Comparison of ENCODE assay signal across 2 cellular contexts in genomic region chr11:125376117-125376516, GRCh38.
TF ChIP-seq lines count a peak whose summit lies in the region.

No MANE protein-coding gene starts in this region.

TF ChIP-seq in IMR-90, 13 proteins besides CTCF, POLR2A, EP300 and RAD21 (continued from another document):
- TF ChIP-seq USF2 (IDR thresholded peaks at IDR 0.05; ENCODE audit: low read depth, low read length), result no peak
- no peak for TF ChIP-seq CHD1 (IDR thresholded peaks at IDR 0.05; ENCODE audit: low read depth, low read length)
- TF ChIP-seq ELK1 (IDR thresholded peaks at IDR 0.05; ENCODE audit: borderline replicate concordance, low read depth, low read length), result no peak

TF ChIP-seq in SK-N-SH, 30 proteins besides CTCF, POLR2A, EP300 and RAD21 (continued from another document):
- TF ChIP-seq, protein P1, sequence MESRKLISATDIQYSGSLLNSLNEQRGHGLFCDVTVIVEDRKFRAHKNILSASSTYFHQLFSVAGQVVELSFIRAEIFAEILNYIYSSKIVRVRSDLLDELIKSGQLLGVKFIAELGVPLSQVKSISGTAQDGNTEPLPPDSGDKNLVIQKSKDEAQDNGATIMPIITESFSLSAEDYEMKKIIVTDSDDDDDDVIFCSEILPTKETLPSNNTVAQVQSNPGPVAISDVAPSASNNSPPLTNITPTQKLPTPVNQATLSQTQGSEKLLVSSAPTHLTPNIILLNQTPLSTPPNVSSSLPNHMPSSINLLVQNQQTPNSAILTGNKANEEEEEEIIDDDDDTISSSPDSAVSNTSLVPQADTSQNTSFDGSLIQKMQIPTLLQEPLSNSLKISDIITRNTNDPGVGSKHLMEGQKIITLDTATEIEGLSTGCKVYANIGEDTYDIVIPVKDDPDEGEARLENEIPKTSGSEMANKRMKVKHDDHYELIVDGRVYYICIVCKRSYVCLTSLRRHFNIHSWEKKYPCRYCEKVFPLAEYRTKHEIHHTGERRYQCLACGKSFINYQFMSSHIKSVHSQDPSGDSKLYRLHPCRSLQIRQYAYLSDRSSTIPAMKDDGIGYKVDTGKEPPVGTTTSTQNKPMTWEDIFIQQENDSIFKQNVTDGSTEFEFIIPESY (IDR thresholded peaks at IDR 0.05; ENCODE audit: borderline replicate concordance, low read depth), result no peak
- no peak for TF ChIP-seq EZH2phosphoT487 (IDR thresholded peaks at IDR 0.05; ENCODE audit: borderline replicate concordance, low read depth)
- no peak for TF ChIP-seq FOXJ3 (CRISPR knock-in tag; IDR thresholded peaks at IDR 0.05)
- no peak for TF ChIP-seq CHD2 (IDR thresholded peaks at IDR 0.05; ENCODE audit: low read length, partially characterized antibody)
- no peak for TF ChIP-seq MEF2A (IDR thresholded peaks at IDR 0.05; ENCODE audit: borderline replicate concordance, low read depth)
- TF ChIP-seq NRF1 (IDR thresholded peaks at IDR 0.05; ENCODE audit: low read depth, low read length), result no peak
- TF ChIP-seq MXI1 (IDR thresholded peaks at IDR 0.05; ENCODE audit: low read depth, low read length), result no peak
- TF ChIP-seq PBX3 (IDR thresholded peaks at IDR 0.05), result no peak
TF ChIP-seq in SK-N-SH: peak in this region for 0.
